Comparison of ENCODE assay signal across 34 cellular contexts in genomic region chr4:161498155-161498554, GRCh38.
"Had no signal": no experiment of that assay in that cellular context is flagged by ENCODE, and none has a peak within 500 bp of the region (broad histone marks: within the 10 kb centered on the region; RNA-seq: fewer than 3 reads in every experiment).

No MANE protein-coding gene starts in this region.

- H3K27ac ChIP-seq: adrenal gland, breast epithelium, esophagus muscularis mucosa, foreskin keratinocyte, gastroesophageal sphincter, WERI-Rb-1 had no signal

- H3K9me3 Mint-ChIP-seq: activated B cell treated with CpG ODN at 0.5 μM for 24 hours; activated naive CD4-positive, alpha-beta T cell treated with anti-CD3 and anti-CD28 coated beads for 36 hours; activated naive CD8-positive, alpha-beta T cell treated with anti-CD3 and anti-CD28 coated beads, Interleukin-2, amount 50 U/mL, for 24 hours; activated T-cell treated with anti-CD3 and anti-CD28 coated beads, Interleukin-2, amount 50 U/mL, for 4 hours; brain had no signal

- H3K4me3 Mint-ChIP-seq: activated B cell treated with CpG ODN at 0.5 μM for 24 hours; activated CD8-positive, alpha-beta T cell treated with anti-CD3 and anti-CD28 coated beads for 36 hours; activated naive CD4-positive, alpha-beta T cell treated with anti-CD3 and anti-CD28 coated beads for 36 hours; activated naive CD4-positive, alpha-beta T cell treated with anti-CD3 and anti-CD28 coated beads, Interleukin-2, amount 50 U/mL, for 24 hours; activated naive CD8-positive, alpha-beta T cell treated with anti-CD3 and anti-CD28 coated beads for 36 hours; activated naive CD8-positive, alpha-beta T cell treated with anti-CD3 and anti-CD28 coated beads, Interleukin-2, amount 50 U/mL, for 24 hours; activated T-cell treated with anti-CD3 and anti-CD28 coated beads, Interleukin-2, amount 50 U/mL, for 4 hours; activated T-helper 17 cell treated with anti-CD3 and anti-CD28 coated beads, Interleukin-2, amount 50 U/mL, for 72 hours; brain; central memory CD8-positive, alpha-beta T cell; effector memory CD8-positive, alpha-beta T cell; T-cell; T-helper 1 cell treated with Interleukin-12 subunit alpha and Interleukin-12 subunit beta and Interleukin-4 antibody, amounts not matched to agents 30 μg/mL and 1 μg/mL, for 36 hours had no signal

- H3K4me1 Mint-ChIP-seq: activated B cell treated with CpG ODN at 0.5 μM for 24 hours; activated naive CD4-positive, alpha-beta T cell treated with anti-CD3 and anti-CD28 coated beads, Interleukin-2, amount 50 U/mL, for 24 hours; activated naive CD8-positive, alpha-beta T cell treated with anti-CD3 and anti-CD28 coated beads for 36 hours; activated naive CD8-positive, alpha-beta T cell treated with anti-CD3 and anti-CD28 coated beads, Interleukin-2, amount 50 U/mL, for 24 hours; activated T-helper 17 cell treated with anti-CD3 and anti-CD28 coated beads, Interleukin-2, amount 50 U/mL, for 72 hours; central memory CD8-positive, alpha-beta T cell; T-cell had no signal

- H3K36me3 ChIP-seq: adrenal gland, breast epithelium, esophagus muscularis mucosa, gastroesophageal sphincter, WERI-Rb-1 had no signal

- FAIRE-seq: colon had no signal

- DNase-seq: activated B cell treated with CpG ODN at 0.5 μM for 24 hours; activated CD4-positive, alpha-beta T cell treated with anti-CD3 and anti-CD28 coated beads for 48 hours; activated CD4-positive, alpha-beta T cell treated with anti-CD3 and anti-CD28 coated beads, Interleukin-2, amount 50 U/mL, for 1 hour; activated CD4-positive, alpha-beta T cell treated with anti-CD3 and anti-CD28 coated beads, Interleukin-2, amount 50 U/mL, for 48 hours; activated CD8-positive, alpha-beta memory T cell treated with anti-CD3 and anti-CD28 coated beads for 24 hours; activated CD8-positive, alpha-beta T cell treated with anti-CD3 and anti-CD28 coated beads for 36 hours; activated effector memory CD4-positive, alpha-beta T cell treated with Interleukin-2 at 50 U/mL for 16 hours; activated gamma-delta T cell treated with Interleukin-2 at 50 U/mL for 16 hours; activated naive CD4-positive, alpha-beta T cell treated with anti-CD3 and anti-CD28 coated beads for 36 hours; activated naive CD8-positive, alpha-beta T cell treated with anti-CD3 and anti-CD28 coated beads for 36 hours; activated naive CD8-positive, alpha-beta T cell treated with anti-CD3 and anti-CD28 coated beads, Interleukin-2, amount 50 U/mL, for 24 hours; activated T-cell treated with anti-CD3 and anti-CD28 coated beads, Interleukin-2, amount 50 U/mL, for 4 hours; adrenal gland; amygdala; aorta; cortex of kidney; dermis blood vessel endothelial cell; effector CD4-positive, alpha-beta T cell; effector memory CD8-positive, alpha-beta T cell; erythroblast; SW 1271; T-cell; T1000; WERI-Rb-1 had no signal

- H3K36me3 Mint-ChIP-seq: activated naive CD4-positive, alpha-beta T cell treated with anti-CD3 and anti-CD28 coated beads, Interleukin-2, amount 50 U/mL, for 24 hours; activated naive CD8-positive, alpha-beta T cell treated with anti-CD3 and anti-CD28 coated beads for 36 hours; brain; T-cell had no signal

- H3K27ac Mint-ChIP-seq: activated B cell treated with CpG ODN at 0.5 μM for 24 hours; activated CD8-positive, alpha-beta T cell treated with anti-CD3 and anti-CD28 coated beads for 36 hours; activated naive CD4-positive, alpha-beta T cell treated with anti-CD3 and anti-CD28 coated beads for 36 hours; activated naive CD4-positive, alpha-beta T cell treated with anti-CD3 and anti-CD28 coated beads, Interleukin-2, amount 50 U/mL, for 24 hours; activated naive CD8-positive, alpha-beta T cell treated with anti-CD3 and anti-CD28 coated beads for 36 hours; activated naive CD8-positive, alpha-beta T cell treated with anti-CD3 and anti-CD28 coated beads, Interleukin-2, amount 50 U/mL, for 24 hours; activated T-helper 17 cell treated with anti-CD3 and anti-CD28 coated beads, Interleukin-2, amount 50 U/mL, for 72 hours; brain; effector memory CD8-positive, alpha-beta T cell; T-cell; T-helper 1 cell treated with Interleukin-12 subunit alpha and Interleukin-12 subunit beta and Interleukin-4 antibody, amounts not matched to agents 30 μg/mL and 1 μg/mL, for 36 hours had no signal

- H3K9me3 ChIP-seq: adrenal gland, breast epithelium, esophagus muscularis mucosa, gastroesophageal sphincter had no signal

- H3K4me3 ChIP-seq: adrenal gland, breast epithelium, esophagus muscularis mucosa, gastroesophageal sphincter had no signal

- H3K4me1 ChIP-seq: adrenal gland, breast epithelium, esophagus muscularis mucosa, foreskin keratinocyte, gastroesophageal sphincter had no signal

- H3K27me3 Mint-ChIP-seq: activated B cell treated with CpG ODN at 0.5 μM for 24 hours; activated CD8-positive, alpha-beta T cell treated with anti-CD3 and anti-CD28 coated beads for 36 hours; activated naive CD4-positive, alpha-beta T cell treated with anti-CD3 and anti-CD28 coated beads, Interleukin-2, amount 50 U/mL, for 24 hours; activated naive CD8-positive, alpha-beta T cell treated with anti-CD3 and anti-CD28 coated beads for 36 hours; activated naive CD8-positive, alpha-beta T cell treated with anti-CD3 and anti-CD28 coated beads, Interleukin-2, amount 50 U/mL, for 24 hours; activated T-helper 17 cell treated with anti-CD3 and anti-CD28 coated beads, Interleukin-2, amount 50 U/mL, for 72 hours; brain; central memory CD8-positive, alpha-beta T cell; effector memory CD8-positive, alpha-beta T cell; T-cell had no signal

- H3K27me3 ChIP-seq: adrenal gland, breast epithelium, esophagus muscularis mucosa, foreskin keratinocyte, gastroesophageal sphincter had no signal
